Comparison of ENCODE assay signal across 8 cellular contexts in genomic region chr4:99949999-99950912, GRCh38. TPM values are rescaled to one million over a fixed set of nuclear protein-coding genes. Genes with fewer than 3 reads are reported as not detected.
DNase-seq lines count a peak whose midpoint lies in the region; ATAC-seq and TF ChIP-seq lines count a peak whose summit lies in the region.

TSS of gene H2AZ1 (minus strand) at chr4:99950275. CDS start at chr4:99950170, 105 bp downstream.

- no peak within 1 kb of the TSS for H3K4me3 Mint-ChIP-seq in activated naive CD4-positive, alpha-beta T cell treated with anti-CD3 and anti-CD28 coated beads for 36 hours

- peak; percentile 97 for TF ChIP-seq POLR2A in NB4 (IDR thresholded peaks at IDR 0.05; ENCODE audit: extremely low read depth, insufficient read length)

- no peak within 1 kb of the TSS for H3K27ac Mint-ChIP-seq in activated naive CD4-positive, alpha-beta T cell treated with anti-CD3 and anti-CD28 coated beads for 36 hours

- H3K27me3 ChIP-seq in GM06990 (replicated peaks; ENCODE audit: control insufficient read depth, insufficient read depth, low read length): no peaks in the 10 kb centered on the region

- DNase-seq in GM06990 (ENCODE audit: extremely low read depth, insufficient read length) (peak; percentile 94), NB4 (ENCODE audit: low read depth) (peak; percentile 98), SK-N-DZ (ENCODE audit: low spot score) (peak; percentile 97), germinal center (ENCODE audit: low spot score) (peak; percentile 99), non-pigmented ciliary epithelial cell (ENCODE audit: low read depth) (peak; percentile 93), superior temporal gyrus (ENCODE audit: extremely low spot score) (peak; percentile 99)
- peak; percentile 99 for DNase-seq in activated naive CD4-positive, alpha-beta T cell treated with anti-CD3 and anti-CD28 coated beads for 36 hours

- H3K9me3 Mint-ChIP-seq in activated naive CD4-positive, alpha-beta T cell treated with anti-CD3 and anti-CD28 coated beads for 36 hours: no peaks in the 10 kb centered on the region

- no peaks in the 10 kb centered on the region for H3K36me3 ChIP-seq in GM06990 (ENCODE audit: control insufficient read depth, insufficient read depth, low read length)

- ATAC-seq in HG02571 (IDR thresholded peaks at IDR 0.05; ENCODE audit: unreplicated experiment): peak; percentile 56

- peaks cover 22% of the 10 kb centered on the region for H3K4me1 Mint-ChIP-seq in activated naive CD4-positive, alpha-beta T cell treated with anti-CD3 and anti-CD28 coated beads for 36 hours (ENCODE audit: low read depth)

- TF ChIP-seq CTCF in GM06990 (IDR thresholded peaks at IDR 0.05; ENCODE audit: insufficient read depth, low read length, poor library complexity, severe bottlenecking) (no peak), NB4 (IDR thresholded peaks at IDR 0.05; ENCODE audit: low read depth, low read length) (no peak)

- intact Hi-C loops in activated naive CD4-positive, alpha-beta T cell treated with anti-CD3 and anti-CD28 coated beads for 36 hours (cut with micrococcal nuclease): loop anchor here (1.0 to 5.0 kb wide), 19 partner anchors 48 to 1808 kb away; partner anchors contain the start of genes ADH5, DAPP1, EIF4E and LAMTOR3

- H3K27me3 Mint-ChIP-seq in activated naive CD4-positive, alpha-beta T cell treated with anti-CD3 and anti-CD28 coated beads for 36 hours (ENCODE audit: low read depth): no peaks in the 10 kb centered on the region

- peak within 1 kb of the TSS; percentile 93 for H3K4me3 ChIP-seq in GM06990 (replicated peaks; ENCODE audit: low read depth, low read length)
- H3K4me3 ChIP-seq in NB4 (ENCODE audit: low read depth, low read length): peak within 1 kb of the TSS; percentile 91

- peaks cover 17% of the 10 kb centered on the region for H3K36me3 Mint-ChIP-seq in activated naive CD4-positive, alpha-beta T cell treated with anti-CD3 and anti-CD28 coated beads for 36 hours (ENCODE audit: low read depth)

- CTCF ChIA-PET in activated naive CD4-positive, alpha-beta T cell treated with anti-CD3 and anti-CD28 coated beads for 36 hours (lab: Charles Lee): interaction anchor here (0.6 to 1.7 kb wide), 7 partner anchors 10 to 146 kb away, joined by 3 to 7 read pairs (median 4); no protein-coding TSS in a partner anchor

RNA-seq across cellular contexts. Expression of gene H2AZ1, which starts in this region (rescaled TPM):
- polyA plus RNA-seq in SK-N-DZ (2014; cell fraction: cytosol; rRNA removed): 1,104 and 1,504 TPM in 2 replicates
- polyA plus RNA-seq in SK-N-DZ (2014; cell fraction: nucleus; rRNA removed): 763 and 1,237 TPM in 2 replicates
- 1,000 to 10,000 TPM; 1,022 to 1,060 TPM for total RNA-seq in activated naive CD4-positive, alpha-beta T cell treated with anti-CD3 and anti-CD28 coated beads for 36 hours

Comparison
In these comparisons a context has a peak if more than half of its experiments do, and no peak if none do; other contexts are left out.
1. Peak in every context shown above with its lines: DNase-seq, ATAC-seq and H3K4me3 ChIP-seq.